In the genomic region with DNA sequence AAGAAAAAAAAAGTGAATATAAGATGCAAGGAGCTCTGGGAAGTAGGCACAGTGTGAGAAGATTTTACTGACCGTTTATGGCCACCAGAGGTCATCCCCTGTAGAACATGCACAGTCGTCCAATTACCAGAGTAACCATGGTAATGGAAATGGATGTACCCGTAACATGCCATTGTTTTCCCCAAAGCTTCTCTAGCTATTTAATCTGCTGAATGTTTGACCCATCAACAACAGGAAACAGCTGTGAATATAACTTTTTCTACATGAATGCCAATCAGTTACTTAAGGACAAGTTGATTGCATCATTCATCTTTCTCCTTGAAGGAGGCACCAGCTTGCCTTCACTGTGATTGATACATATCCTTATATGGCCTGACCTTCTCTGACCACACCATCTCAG, we compare ENCODE assay signal across 13 cellular contexts.
A peak's percentile ranks its signal among the peaks of the same experiment; 100 is the strongest.
DNase-seq lines count a peak whose midpoint lies in the region; ATAC-seq, FAIRE-seq and TF ChIP-seq lines count a peak whose summit lies in the region.
"Had no signal": no experiment of that assay in that cellular context is flagged by ENCODE, and none has a peak within 500 bp of the region (broad histone marks: within the 10 kb centered on the region; RNA-seq: fewer than 3 reads in every experiment).

No MANE protein-coding gene starts in this region.

- H3K27me3 ChIP-seq in PC-3 (ENCODE audit: low read length) (no peaks in the 10 kb centered on the region), hepatocyte (no peaks in the 10 kb centered on the region)
- H3K27me3 ChIP-seq: pancreas, Peyer's patch had no signal

- no peak overlapping the region for H3K9ac ChIP-seq in PC-3 (ENCODE audit: low read length)

- H3F3A ChIP-seq in PC-3 (ENCODE audit: low read length, unreplicated experiment), result no peaks in the 10 kb centered on the region

- ATAC-seq in A549 (peak in 1 of 2 experiments; percentile 58; a peak in 2 of 6 replicates), PC-3 (peak; percentile 73)
- ATAC-seq: pancreas had no signal

- intact Hi-C loops in PC-3 (cut with micrococcal nuclease), result loop anchor here (1.0 to 10.0 kb wide), 2 partner anchors 91 to 213 kb away; no protein-coding TSS in a partner anchor

- no peaks in the 10 kb centered on the region for H3K9me3 ChIP-seq in A549
- H3K9me3 ChIP-seq in PC-3 (ENCODE audit: low read length), result no peaks in the 10 kb centered on the region
- H3K9me3 ChIP-seq in hepatocyte (ENCODE audit: low read depth), result no peaks in the 10 kb centered on the region
- H3K9me3 ChIP-seq: pancreas, Peyer's patch had no signal

- H3K27ac ChIP-seq in A549, result no peak overlapping the region
- H3K27ac ChIP-seq in PC-3 (ENCODE audit: low read length), result no peak overlapping the region
- H3K27ac ChIP-seq in hepatocyte, result no peak overlapping the region
- H3K27ac ChIP-seq: pancreas, Peyer's patch had no signal

- H3K9me2 ChIP-seq in PC-3 (replicated peaks; ENCODE audit: low read length) (no peaks in the 10 kb centered on the region), hepatocyte (replicated peaks; ENCODE audit: insufficient read depth) (no peaks in the 10 kb centered on the region)

- TF ChIP-seq POLR2A in A549 (IDR thresholded peaks at IDR 0.05; ENCODE audit: low read length), result no peak

- H3K79me2 ChIP-seq in PC-3 (ENCODE audit: low read length) (no peaks in the 10 kb centered on the region), hepatocyte (no peaks in the 10 kb centered on the region)

- POLR2A ChIA-PET in A549 (lab: Yijun Ruan, JAX), result no interaction called here
- POLR2A ChIA-PET in PC-3 (lab: Charles Lee; ENCODE audit: unreplicated experiment), result no interaction called here

- no peak overlapping the region for H3K4me2 ChIP-seq in A549
- H3K4me2 ChIP-seq in PC-3 (ENCODE audit: low read length), result no peak overlapping the region
- H3K4me2 ChIP-seq in hepatocyte, result no peak overlapping the region

- H3K36me3 ChIP-seq in PC-3 (ENCODE audit: low read depth, low read length) (no peaks in the 10 kb centered on the region), hepatocyte (replicated peaks; ENCODE audit: insufficient read depth, low read depth) (no peaks in the 10 kb centered on the region)
- H3K36me3 ChIP-seq: pancreas, Peyer's patch had no signal

- 24% methylated on average over 3 of the region's 3 CpGs for WGBS in A549 (ENCODE audit: missing lambda C conversion rate)
- 53% methylated on average over 3 of the region's 3 CpGs for WGBS in hepatocyte (ENCODE audit: low lambda C conversion rate, missing lambda C conversion rate)

- FAIRE-seq in A549 (lab: Jason Lieb, UNC), result no peak
- FAIRE-seq: pancreas had no signal

- H2AFZ ChIP-seq in PC-3 (ENCODE audit: low read length), result no peak overlapping the region
- no peak overlapping the region for H2AFZ ChIP-seq in hepatocyte

- H3K4me3 ChIP-seq in A549, result no peak overlapping the region
- H3K4me3 ChIP-seq in PC-3 (ENCODE audit: low read length), result no peak overlapping the region
- no peak overlapping the region for H3K4me3 ChIP-seq in hepatocyte
- H3K4me3 ChIP-seq: lung, pancreas, Peyer's patch had no signal

- H3K4me1 ChIP-seq in A549 (no peaks in the 10 kb centered on the region), PC-3 (ENCODE audit: insufficient read depth, low read length) (no peaks in the 10 kb centered on the region), hepatocyte (ENCODE audit: insufficient read depth) (no peaks in the 10 kb centered on the region)
- H3K4me1 ChIP-seq: pancreas, Peyer's patch had no signal

- H4K20me1 ChIP-seq in PC-3 (ENCODE audit: low read length) (no peaks in the 10 kb centered on the region), hepatocyte (ENCODE audit: insufficient read depth, poor library complexity, severe bottlenecking) (no peaks in the 10 kb centered on the region)

- peak; percentile 8 to 22; a peak in 1 of 5 replicates for TF ChIP-seq RAD21 in A549 (conservative IDR thresholded peaks at IDR 0.05 in 1 of 2, IDR thresholded peaks at IDR 0.05 in 1 of 2)

- TF ChIP-seq CTCF in A549 (IDR thresholded peaks at IDR 0.05) (peak; percentile 24; the same call in 1 of the 3 replicates), PC-3 (conservative IDR thresholded peaks at IDR 0.05; ENCODE audit: low read depth, low read length) (peak; percentile 59), hepatocyte (IDR thresholded peaks at IDR 0.05; ENCODE audit: poor library complexity) (peak; percentile 33)

- BruUV-seq in PC-3 (replicated peaks; lab: Mats Ljungman, UMichigan), result no TSS peak

- CTCF ChIA-PET in A549 (lab: Yijun Ruan, JAX), result interaction anchor here (1.5 kb wide), 1 partner anchor 213 kb away, joined by 5 read pairs; no protein-coding TSS in a partner anchor
- CTCF ChIA-PET in PC-3 (lab: Charles Lee), result interaction anchor here (1.2 kb wide), 1 partner anchor 213 kb away, joined by 5 read pairs; no protein-coding TSS in a partner anchor

- TF ChIP-seq EP300 in A549 (IDR thresholded peaks at IDR 0.05), result no peak

- DNase-seq in A549 (ENCODE audit: low read depth in 1 of 2, low spot score in 1 of 2), result peak in 1 of 2 experiments; percentile 46
- DNase-seq in HK-2 (ENCODE audit: unreplicated experiment), result peak; percentile 2
- DNase-seq in PC-3, result peak; percentile 44
- DNase-seq in hepatocyte (ENCODE audit: low spot score), result peak; percentile 12
- DNase-seq in foreskin melanocyte, result no peak
- no peak for DNase-seq in activated effector memory CD4-positive, alpha-beta T cell treated with Interleukin-2 at 50 U/mL for 16 hours
- no peak for DNase-seq in NCI-H2227 treated with DMSO at 0.1 percent for 48 hours (lab: John Stamatoyannopoulos, UW)
- no peak for DNase-seq in stimulated activated CD4-positive, alpha-beta T cell treated with anti-CD3 and anti-CD28 coated beads, Interleukin-15, amount 100 ng/mL, for 24 hours
- DNase-seq: activated CD4-positive, CD25-positive, alpha-beta regulatory T cell treated with anti-CD3 and anti-CD28 coated beads, Interleukin-2, amount 50 U/mL, for 72 hours; C1 segment of cervical spinal cord; pancreas; Peyer's patch had no signal

TF ChIP-seq in A549, 52 proteins besides CTCF, POLR2A, EP300 and RAD21:
- no peak for TF ChIP-seq RFX5 (IDR thresholded peaks at IDR 0.05)
- TF ChIP-seq SMC3 (IDR thresholded peaks at IDR 0.05), result peak; percentile 45; the same call in 2 of the 3 replicates
- TF ChIP-seq REST (IDR thresholded peaks at IDR 0.05), result no peak
- no peak for TF ChIP-seq EHMT2 (IDR thresholded peaks at IDR 0.05; ENCODE audit: low read depth)
- TF ChIP-seq, protein P1, sequence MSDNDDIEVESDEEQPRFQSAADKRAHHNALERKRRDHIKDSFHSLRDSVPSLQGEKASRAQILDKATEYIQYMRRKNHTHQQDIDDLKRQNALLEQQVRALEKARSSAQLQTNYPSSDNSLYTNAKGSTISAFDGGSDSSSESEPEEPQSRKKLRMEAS (IDR thresholded peaks at IDR 0.05), result no peak
- no peak for TF ChIP-seq ZFP36 (IDR thresholded peaks at IDR 0.05; ENCODE audit: borderline replicate concordance, partially characterized antibody)
- no peak for TF ChIP-seq RARB (CRISPR knock-in tag; IDR thresholded peaks at IDR 0.05)

Comparison
In these comparisons a context has a peak if more than half of its experiments do, and no peak if none do; other contexts are left out.
1. DNase-seq: peak in HK-2 (single experiment), PC-3 (single experiment) and hepatocyte (single experiment); none in foreskin melanocyte (single experiment), activated effector memory CD4-positive, alpha-beta T cell treated with Interleukin-2 at 50 U/mL for 16 hours (single experiment), NCI-H2227 treated with DMSO at 0.1 percent for 48 hours (single experiment) and stimulated activated CD4-positive, alpha-beta T cell treated with anti-CD3 and anti-CD28 coated beads, Interleukin-15, amount 100 ng/mL, for 24 hours (single experiment).
2. Peak in every context shown above with its lines, with median percentiles within 50 percentile points of each other: CTCF ChIP-seq.